22 cellular contexts compared by ENCODE assay signal in the genomic region with DNA sequence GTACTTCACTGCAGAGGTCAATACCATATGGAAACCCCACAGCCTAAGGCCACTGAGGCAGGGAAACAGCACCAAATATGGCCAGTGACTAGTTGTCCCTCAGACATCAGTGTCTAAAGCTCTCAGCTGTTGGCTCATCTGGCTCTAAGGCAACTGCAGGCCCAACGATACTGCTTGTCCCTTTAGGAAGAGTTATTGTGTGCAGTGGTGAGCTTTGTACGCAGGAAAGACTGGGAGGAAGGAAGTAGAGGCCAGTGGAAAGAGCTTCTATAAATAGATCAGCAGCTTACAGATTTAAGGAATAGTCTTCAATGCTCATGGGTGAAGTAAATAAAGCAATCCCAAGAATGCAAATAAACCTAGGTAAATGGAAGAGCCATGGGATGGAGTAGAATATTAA. TPM values are rescaled to one million over a fixed set of nuclear protein-coding genes. Genes with fewer than 3 reads are reported as not detected.
DNase-seq lines count a peak whose midpoint lies in the region; ATAC-seq and TF ChIP-seq lines count a peak whose summit lies in the region.
"Had no signal": no experiment of that assay in that cellular context is flagged by ENCODE, and none has a peak within 500 bp of the region (broad histone marks: within the 10 kb centered on the region; RNA-seq: fewer than 3 reads in every experiment).

No MANE protein-coding gene starts in this region.

- H3K27me3 ChIP-seq in BLaER1 (no peaks in the 10 kb centered on the region), gastroesophageal sphincter (no peaks in the 10 kb centered on the region), right lobe of liver (no peaks in the 10 kb centered on the region), mesendoderm (ENCODE audit: insufficient read depth, low read length, poor library complexity) (no peaks in the 10 kb centered on the region), Karpas-422 (ENCODE audit: low read length) (no peaks in the 10 kb centered on the region; the same call in 1 of the 2 replicates)
- H3K27me3 ChIP-seq: dorsolateral prefrontal cortex, neural progenitor cell had no signal

- H2BK120ac ChIP-seq in mesendoderm (ENCODE audit: low read depth, low read length): no peak overlapping the region

- intact Hi-C loops in right lobe of liver (cut with DNase I): no loop called here

- H3K9me2 ChIP-seq in Karpas-422 (replicated peaks; ENCODE audit: insufficient read depth, low read length): no peaks in the 10 kb centered on the region

- peaks cover 92% of the 10 kb centered on the region for H3K36me3 ChIP-seq in BLaER1
- peaks cover under 1 to 77% of the 10 kb centered on the region in 2 donors for H3K36me3 ChIP-seq in gastroesophageal sphincter
- peaks cover 0 to 5% (median 0%) of the 10 kb centered on the region in 4 donors for H3K36me3 ChIP-seq in right lobe of liver
- H3K36me3 ChIP-seq in mesendoderm (ENCODE audit: control insufficient read depth, insufficient read depth, low read length): no peaks in the 10 kb centered on the region
- no peaks in the 10 kb centered on the region for H3K36me3 ChIP-seq in Karpas-422 (ENCODE audit: insufficient read depth, low read length)

- TF ChIP-seq POLR2A in gastroesophageal sphincter (IDR thresholded peaks at IDR 0.05) (no peak), right lobe of liver (IDR thresholded peaks at IDR 0.05) (no peak)

- no peak overlapping the region for H2BK15ac ChIP-seq in mesendoderm (replicated peaks; ENCODE audit: low read depth)

- peak; percentile 34 for DNase-seq in UCSD-AML1 (lab: John Stamatoyannopoulos, UW; ENCODE audit: unreplicated experiment)
- DNase-seq in right lobe of liver: no peak
- DNase-seq in mesendoderm: no peak
- DNase-seq in RKO (ENCODE audit: low spot score): no peak
- no peak for DNase-seq in G401 (ENCODE audit: low spot score)
- no peak for DNase-seq in Karpas-422
- DNase-seq: 8988T; activated CD4-positive, alpha-beta T cell treated with anti-CD3 and anti-CD28 coated beads, Interleukin-2, amount 50 U/mL, for 4 hours; aorta; CD8-positive, alpha-beta memory T cell; DMS153; dorsolateral prefrontal cortex; hippocampal formation; NCI-H2171 treated with DMSO at 0.1 percent for 48 hours; NCI-H526; posterior cingulate gyrus; stimulated activated CD4-positive, alpha-beta T cell treated with anti-CD3 and anti-CD28 coated beads, Interleukin-15, amount 100 ng/mL, for 24 hours had no signal

- no peak overlapping the region for H3K18ac ChIP-seq in mesendoderm (ENCODE audit: low read length)

- H3K23ac ChIP-seq in mesendoderm (ENCODE audit: low read length): no peak overlapping the region

- no peak overlapping the region for H2AK5ac ChIP-seq in mesendoderm (ENCODE audit: low read length)

- no peak overlapping the region for H3K4ac ChIP-seq in mesendoderm (ENCODE audit: low read depth, low read length)

- no peaks in the 10 kb centered on the region for H3K79me1 ChIP-seq in mesendoderm (ENCODE audit: low read length)

- H3K4me2 ChIP-seq in BLaER1 (peak overlapping the region; percentile 72), mesendoderm (ENCODE audit: low read length) (no peak overlapping the region), Karpas-422 (ENCODE audit: low read depth, low read length, poor library complexity, severe bottlenecking) (no peak overlapping the region)
- H3K4me2 ChIP-seq: neural progenitor cell had no signal

- H3K4me3 ChIP-seq in BLaER1: no peak overlapping the region
- no peak overlapping the region for H3K4me3 ChIP-seq in gastroesophageal sphincter
- H3K4me3 ChIP-seq in right lobe of liver: no peak overlapping the region
- no peak overlapping the region for H3K4me3 ChIP-seq in mesendoderm (ENCODE audit: low read length)
- no peak overlapping the region for H3K4me3 ChIP-seq in Karpas-422 (ENCODE audit: low read length)
- H3K4me3 ChIP-seq: dorsolateral prefrontal cortex, neural progenitor cell had no signal

- WGBS in gastroesophageal sphincter (ENCODE audit: low coverage in 1 of 2), 2 donors: 56 to 83% methylated on average over 1 to 2 of the region's 2 CpGs
- 61% methylated on average over 2 of the region's 2 CpGs for WGBS in right lobe of liver (ENCODE audit: insufficient coverage, low coverage, low lambda C conversion rate, missing lambda C conversion rate)
- WGBS in mesendoderm (ENCODE audit: extremely low coverage, insufficient coverage, low lambda C conversion rate): no CpG with 5 or more reads among the region's 2 CpGs

- no peak overlapping the region for H4K5ac ChIP-seq in mesendoderm (ENCODE audit: low read length)

- H3K9me3 ChIP-seq in BLaER1: peaks cover 7% of the 10 kb centered on the region; the same call in 1 of the 2 replicates
- H3K9me3 ChIP-seq in gastroesophageal sphincter: no peaks in the 10 kb centered on the region
- no peaks in the 10 kb centered on the region for H3K9me3 ChIP-seq in right lobe of liver
- no peaks in the 10 kb centered on the region for H3K9me3 ChIP-seq in Karpas-422 (ENCODE audit: low read length)

- no peak overlapping the region for H3K56ac ChIP-seq in mesendoderm (ENCODE audit: low read length)

- no peaks in the 10 kb centered on the region for H3K79me2 ChIP-seq in mesendoderm (ENCODE audit: control insufficient read depth, insufficient read depth, low read length)
- H3K79me2 ChIP-seq in Karpas-422 (ENCODE audit: low read length): no peaks in the 10 kb centered on the region

- no peak overlapping the region for H3K9ac ChIP-seq in BLaER1
- no peak overlapping the region for H3K9ac ChIP-seq in mesendoderm (ENCODE audit: low read length)
- H3K9ac ChIP-seq in Karpas-422 (ENCODE audit: low read length): no peak overlapping the region
- H3K9ac ChIP-seq: neural progenitor cell had no signal

- H2BK5ac ChIP-seq in mesendoderm (ENCODE audit: low read length): no peak overlapping the region

- TF ChIP-seq CTCF in gastroesophageal sphincter (IDR thresholded peaks at IDR 0.05) (no peak), right lobe of liver (IDR thresholded peaks at IDR 0.05) (no peak)

- H4K20me1 ChIP-seq in BLaER1: peaks cover 14% of the 10 kb centered on the region; the same call in 1 of the 2 replicates
- no peaks in the 10 kb centered on the region for H4K20me1 ChIP-seq in Karpas-422 (ENCODE audit: insufficient read depth, low read depth, low read length)

- peak overlapping the region; percentile 24; the same call in 1 of the 2 replicates for H3K27ac ChIP-seq in BLaER1
- no peak overlapping the region for H3K27ac ChIP-seq in gastroesophageal sphincter
- no peak overlapping the region for H3K27ac ChIP-seq in right lobe of liver
- H3K27ac ChIP-seq in mesendoderm (ENCODE audit: low read depth, low read length): no peak overlapping the region
- H3K27ac ChIP-seq in Karpas-422 (ENCODE audit: low read length): no peak overlapping the region
- H3K27ac ChIP-seq: epithelial cell of prostate, neural progenitor cell, RWPE1 had no signal

- in situ Hi-C loops in G401 (cut with HindIII; ENCODE audit: low sequenced_read_pairs): no loop called here

- TF ChIP-seq EP300 in gastroesophageal sphincter (IDR thresholded peaks at IDR 0.05): no peak

- H3K4me1 ChIP-seq in BLaER1: peaks cover 27% of the 10 kb centered on the region
- peaks cover 0 to 45% (median 0%) of the 10 kb centered on the region in 3 donors for H3K4me1 ChIP-seq in gastroesophageal sphincter
- H3K4me1 ChIP-seq in right lobe of liver: peaks cover 0 to 11% (median 0%) of the 10 kb centered on the region in 4 donors
- no peaks in the 10 kb centered on the region for H3K4me1 ChIP-seq in mesendoderm (ENCODE audit: control insufficient read depth, low read depth, low read length)
- H3K4me1 ChIP-seq in Karpas-422 (ENCODE audit: low read length): no peaks in the 10 kb centered on the region

- no peak overlapping the region for H4K8ac ChIP-seq in mesendoderm (ENCODE audit: low read depth, low read length)

- peak; percentile 28 for ATAC-seq in gastroesophageal sphincter
- peak; percentile 35 to 75 (median 58) for ATAC-seq in right lobe of liver

- H2AFZ ChIP-seq in Karpas-422 (ENCODE audit: low read length): no peak overlapping the region
- H2AFZ ChIP-seq: neural progenitor cell had no signal

RNA-seq across cellular contexts. Expression of a gene that starts 29.3 kb away (rescaled TPM):
- 10 to 100 TPM; 30.3 to 59.4 (median 35.9) TPM for total RNA-seq in gastroesophageal sphincter
- total RNA-seq in right lobe of liver: 1 to 10 TPM; 2.5 to 4.9 (median 4.2) TPM
- 2.3 TPM for polyA plus RNA-seq in mesendoderm (2013, experiment 1 of 2)
- 2.2 TPM for polyA plus RNA-seq in mesendoderm (2013, experiment 2 of 2)
- 6.1 and 7.8 TPM in 2 replicates for total RNA-seq in G401 (2014; rRNA removed; shearing (Covaris generic))
- not detected in 2 replicates for total RNA-seq in Karpas-422 (2014; rRNA removed; shearing (Covaris generic); ENCODE audit: low replicate concordance)
